ENCODE assay signal across 8 cellular contexts in the genomic region with DNA sequence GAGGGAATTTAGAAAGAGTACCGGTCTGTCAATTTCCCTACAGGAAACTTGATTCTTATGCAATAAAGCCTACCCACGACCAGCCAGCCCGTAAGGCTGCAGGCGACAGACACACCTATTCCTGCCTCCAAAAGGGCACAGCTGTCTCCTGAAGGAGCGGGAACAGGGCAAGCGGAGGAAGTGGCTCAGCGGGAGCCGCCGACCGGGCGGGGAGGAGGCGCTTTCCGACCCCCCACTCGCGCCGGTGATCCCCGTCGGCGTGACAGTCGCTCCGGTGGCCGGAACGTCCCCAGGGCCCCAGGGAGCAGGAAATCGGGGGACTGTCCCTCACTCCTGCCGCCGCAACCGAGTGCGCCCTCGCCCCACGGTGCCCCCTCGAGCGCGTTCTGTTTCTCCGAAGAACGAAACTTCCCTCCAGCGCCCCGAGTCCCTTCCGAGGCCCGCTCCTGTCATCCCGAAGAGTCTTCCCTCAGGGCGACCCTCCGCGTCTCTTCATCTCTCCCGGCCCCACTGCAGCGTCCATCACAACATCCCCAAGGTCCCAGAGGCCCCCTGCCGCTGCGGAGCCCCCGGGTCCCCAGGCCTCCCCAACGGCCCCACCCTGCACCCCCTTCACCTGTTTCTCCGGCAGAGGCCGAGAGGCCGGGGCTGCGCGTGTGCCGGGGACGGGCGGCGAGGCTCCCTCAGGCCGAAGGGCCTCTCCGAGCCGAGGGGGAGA. TPM values are rescaled to one million over a fixed set of nuclear protein-coding genes. Genes with fewer than 3 reads are reported as not detected.
DNase-seq lines count a peak whose midpoint lies in the region; ATAC-seq lines count a peak whose summit lies in the region.

No MANE protein-coding gene starts in this region.

- DNase-seq in EH (ENCODE audit: low read depth) (peak; percentile 46), NT2/D1 (ENCODE audit: low read depth, low spot score) (no peak), left cardiac atrium (peak; percentile 58), NCI-H1436 treated with DMSO at 0.1 percent for 48 hours (lab: John Stamatoyannopoulos, UW) (no peak)
- peak; percentile 14 to 78 for DNase-seq in activated naive CD4-positive, alpha-beta T cell treated with anti-CD3 and anti-CD28 coated beads, Interleukin-2, amount 50 U/mL, for 72 hours (ENCODE audit: low spot score in 2 of 2)

- H3K27ac ChIP-seq in rectal smooth muscle tissue (ENCODE audit: low read depth, low read length): peak overlapping the region; percentile 99

- H3K36me3 Mint-ChIP-seq in activated naive CD4-positive, alpha-beta T cell treated with anti-CD3 and anti-CD28 coated beads, Interleukin-2, amount 50 U/mL, for 72 hours: peaks cover 14 to 42% of the 10 kb centered on the region in 2 donors

- no peaks in the 10 kb centered on the region for H3K27me3 ChIP-seq in NT2/D1 (ENCODE audit: insufficient read depth, insufficient read length)
- H3K27me3 ChIP-seq in rectal smooth muscle tissue (ENCODE audit: control insufficient read depth, insufficient read depth, low read length): no peaks in the 10 kb centered on the region

- intact Hi-C loops in left cardiac atrium (cut with DNase I): loop anchor here in 1 of 2 donors (5.0 kb wide), 1 partner anchor 41 kb away; no protein-coding TSS in a partner anchor

- H3K36me3 ChIP-seq in NT2/D1 (ENCODE audit: insufficient read depth, insufficient read length, low read length) (no peaks in the 10 kb centered on the region), rectal smooth muscle tissue (ENCODE audit: control insufficient read depth, insufficient read depth, low read length) (no peaks in the 10 kb centered on the region)

- ATAC-seq in HG02970 (IDR thresholded peaks at IDR 0.05; ENCODE audit: low FRiP score, unreplicated experiment): peak; percentile 10
- peak in 1 of 2 donors; percentile 4 for ATAC-seq in activated naive CD4-positive, alpha-beta T cell treated with anti-CD3 and anti-CD28 coated beads, Interleukin-2, amount 50 U/mL, for 72 hours
- peak; percentile 10 to 38 for ATAC-seq in left cardiac atrium
- no peak for ATAC-seq in GM18511 (IDR thresholded peaks at IDR 0.05; ENCODE audit: unreplicated experiment)

- H3K4me3 ChIP-seq in NT2/D1 (ENCODE audit: insufficient read length, low read depth) (peak overlapping the region; percentile 82), rectal smooth muscle tissue (ENCODE audit: low read length) (peak overlapping the region; percentile 84)

- H3K27ac Mint-ChIP-seq in activated naive CD4-positive, alpha-beta T cell treated with anti-CD3 and anti-CD28 coated beads, Interleukin-2, amount 50 U/mL, for 72 hours: peak overlapping the region; percentile 98 to 100

- H3K9me3 ChIP-seq in NT2/D1 (ENCODE audit: insufficient read depth, low read length): no peaks in the 10 kb centered on the region

- H3K4me1 ChIP-seq in NT2/D1 (ENCODE audit: insufficient read depth, insufficient read length): no peaks in the 10 kb centered on the region
- peaks cover 3% of the 10 kb centered on the region for H3K4me1 ChIP-seq in rectal smooth muscle tissue (ENCODE audit: control insufficient read depth, insufficient read depth, low read length)

- H3K9me3 Mint-ChIP-seq in activated naive CD4-positive, alpha-beta T cell treated with anti-CD3 and anti-CD28 coated beads, Interleukin-2, amount 50 U/mL, for 72 hours: peaks cover 0 to 4% of the 10 kb centered on the region in 2 donors

- H3K9ac ChIP-seq in NT2/D1 (ENCODE audit: insufficient read length, low read depth) (peak overlapping the region; percentile 81), rectal smooth muscle tissue (ENCODE audit: low read length) (peak overlapping the region; percentile 96)

RNA-seq across cellular contexts. Expression of gene STAT3, which starts 0.4 kb away (rescaled TPM):
- 100 to 1,000 TPM; 189 to 505 TPM for total RNA-seq in activated naive CD4-positive, alpha-beta T cell treated with anti-CD3 and anti-CD28 coated beads, Interleukin-2, amount 50 U/mL, for 72 hours
- 100 to 1,000 TPM; 106 to 241 TPM for total RNA-seq in left cardiac atrium

RNA-seq across cellular contexts. Expression of gene CAVIN1, which starts 35.2 kb away (rescaled TPM):
- 1 to 10 TPM in 1 of 2 donors, under 1 TPM in 1; 0.11 to 9.4 TPM for total RNA-seq in activated naive CD4-positive, alpha-beta T cell treated with anti-CD3 and anti-CD28 coated beads, Interleukin-2, amount 50 U/mL, for 72 hours
- total RNA-seq in left cardiac atrium: 100 to 1,000 TPM; 258 to 297 TPM

Comparison
In these comparisons a context has a peak if more than half of its experiments do, and no peak if none do; other contexts are left out.
1. DNase-seq: peak in EH (single experiment), activated naive CD4-positive, alpha-beta T cell treated with anti-CD3 and anti-CD28 coated beads, Interleukin-2, amount 50 U/mL, for 72 hours (2 of 2) and left cardiac atrium (single experiment); none in NT2/D1 (single experiment) and NCI-H1436 treated with DMSO at 0.1 percent for 48 hours (single experiment).
2. RNA of gene CAVIN1, which starts 35.2 kb away (total RNA-seq): 258 to 297 TPM in left cardiac atrium; 0.11 to 9.4 TPM in activated naive CD4-positive, alpha-beta T cell treated with anti-CD3 and anti-CD28 coated beads, Interleukin-2, amount 50 U/mL, for 72 hours; every median in the first group is over 10 times any median in the second.